Comparison of ENCODE assay signal across 1 cellular context in genomic region chr6:25337004-25337403, GRCh38.
TF ChIP-seq lines count a peak whose summit lies in the region.

No MANE protein-coding gene starts in this region.

TF ChIP-seq in HEK293, 187 proteins besides CTCF, POLR2A, EP300 and RAD21 (continued from another document):
- TF ChIP-seq ATF2 (tag by site-specific recombination; IDR thresholded peaks at IDR 0.05; ENCODE audit: low read depth) (peak; percentile 50; the same call in 1 of the 2 replicates), SALL2 (tag by site-specific recombination; IDR thresholded peaks at IDR 0.05; ENCODE audit: borderline replicate concordance) (no peak), SP3 (tag by site-specific recombination; IDR thresholded peaks at IDR 0.05) (no peak), ZNF776 (tag by site-specific recombination; IDR thresholded peaks at IDR 0.05; ENCODE audit: borderline replicate concordance) (no peak), GLI2 (tag by site-specific recombination; IDR thresholded peaks at IDR 0.05; ENCODE audit: borderline replicate concordance, low read depth) (no peak), PRDM6 (tag by site-specific recombination; IDR thresholded peaks at IDR 0.05) (0 out of 2 replicates have a peak, but pooled peaks have one; percentile 5)
